Comparison of ENCODE assay signal across 8 cellular contexts in genomic region chr7:87877641-87878040, GRCh38. TPM values are rescaled to one million over a fixed set of nuclear protein-coding genes. Genes with fewer than 3 reads are reported as not detected.
DNase-seq lines count a peak whose midpoint lies in the region; ATAC-seq and TF ChIP-seq lines count a peak whose summit lies in the region.

No MANE protein-coding gene starts in this region.

- H3K36me3 Mint-ChIP-seq in nephron progenitor cell (ENCODE audit: low read depth) = peaks cover 53% of the 10 kb centered on the region

- no peak overlapping the region for H3K27ac Mint-ChIP-seq in nephron progenitor cell

- DNase-seq in BJ (ENCODE audit: low read depth) (no peak), M059J (ENCODE audit: low read depth) (peak; percentile 5), dermis blood vessel endothelial cell (peak; percentile 4), nephron progenitor cell (no peak), Ammon's horn (ENCODE audit: low spot score) (no peak), NCI-H1048 (lab: John Stamatoyannopoulos, UW) (no peak), RWPE1 (ENCODE audit: low spot score) (no peak)

- no peaks in the 10 kb centered on the region for H3K36me3 ChIP-seq in BJ (ENCODE audit: control insufficient read depth, insufficient read depth, low read length)

- CTCF ChIA-PET in BJ (lab: Yijun Ruan, JAX) (no interaction called here), RWPE1 (lab: Yijun Ruan, JAX) (interaction anchor here (0.6 kb wide), 1 partner anchor 331 kb away, joined by 3 read pairs; no protein-coding TSS in a partner anchor)

- peaks cover 4% of the 10 kb centered on the region for H3K27me3 Mint-ChIP-seq in nephron progenitor cell (ENCODE audit: low read depth, poor library complexity)

- TF ChIP-seq CTCF in BJ (IDR thresholded peaks at IDR 0.05; ENCODE audit: insufficient read depth, low read depth, low read length) (no peak), nephron progenitor cell (IDR thresholded peaks at IDR 0.05) (no peak), RWPE1 (conservative IDR thresholded peaks at IDR 0.05; ENCODE audit: low read depth) (no peak)

- H3K4me3 Mint-ChIP-seq in nephron progenitor cell = peak overlapping the region; percentile 98

- POLR2A ChIA-PET in BJ (lab: Charles Lee) (no interaction called here), RWPE1 (lab: Yijun Ruan, JAX; ENCODE audit: low non-redundant PET) (no interaction called here)

- H3K9me3 Mint-ChIP-seq in nephron progenitor cell = peaks cover 17% of the 10 kb centered on the region

- H3K4me1 Mint-ChIP-seq in nephron progenitor cell = peaks cover 35% of the 10 kb centered on the region

- H3K27me3 ChIP-seq in BJ (ENCODE audit: control insufficient read depth, insufficient read depth, low read length) = no peaks in the 10 kb centered on the region

- H3K4me3 ChIP-seq in BJ (ENCODE audit: low read depth, low read length) = peak overlapping the region; percentile 82

- no peak for ATAC-seq in GM21526 (IDR thresholded peaks at IDR 0.05; ENCODE audit: low FRiP score, unreplicated experiment)

- no peak overlapping the region for H3K27ac ChIP-seq in RWPE1

RNA-seq across cellular contexts. Expression of gene DBF4, which starts 1.3 kb away (rescaled TPM):
- 3.8 and 5.4 TPM in 2 replicates for polyA plus RNA-seq in BJ (2011; rRNA removed)
- 2.0 and 2.4 TPM in 2 replicates for polyA minus RNA-seq in BJ (2011; rRNA and poly(A)+ RNA removed)
- 62.1 and 69.3 TPM in 2 replicates for total RNA-seq in M059J (2014; rRNA removed; shearing (Covaris generic))
- total RNA-seq in dermis blood vessel endothelial cell = 13.8 and 28.6 TPM in 2 replicates

RNA-seq across cellular contexts. Expression of gene SLC25A40, which starts 1.5 kb away (rescaled TPM):
- 5.5 and 7.5 TPM in 2 replicates for polyA plus RNA-seq in BJ (2011; rRNA removed)
- 1.9 and 2.8 TPM in 2 replicates for polyA minus RNA-seq in BJ (2011; rRNA and poly(A)+ RNA removed)
- 39.9 and 46.9 TPM in 2 replicates for total RNA-seq in M059J (2014; rRNA removed; shearing (Covaris generic))
- 7.5 and 12.7 TPM in 2 replicates for total RNA-seq in dermis blood vessel endothelial cell

RNA-seq across cellular contexts. Expression of gene ADAM22, which starts 56.4 kb away (rescaled TPM):
- 0.04 and 0.06 TPM in 2 replicates for polyA plus RNA-seq in BJ (2011; rRNA removed)
- polyA minus RNA-seq in BJ (2011; rRNA and poly(A)+ RNA removed) = 0.15 and 0.33 TPM in 2 replicates
- 0.74 and 1.4 TPM in 2 replicates for total RNA-seq in M059J (2014; rRNA removed; shearing (Covaris generic))
- 1.1 and 2.0 TPM in 2 replicates for total RNA-seq in dermis blood vessel endothelial cell

Comparison
In these comparisons a context has a peak if more than half of its experiments do, and no peak if none do; other contexts are left out.
1. DNase-seq: peak in M059J (single experiment) and dermis blood vessel endothelial cell (single experiment); none in BJ (single experiment), nephron progenitor cell (single experiment), Ammon's horn (single experiment), NCI-H1048 (single experiment) and RWPE1 (single experiment).